1 cellular context compared by ENCODE assay signal in genomic region chr4:40307627-40308497, GRCh38.
TF ChIP-seq lines count a peak whose summit lies in the region.

No MANE protein-coding gene starts in this region.

TF ChIP-seq in GM12878, 131 proteins besides CTCF, POLR2A, EP300 and RAD21 (continued from another document and continues in another):
- TF ChIP-seq ZNF217 (IDR thresholded peaks at IDR 0.05) (peak; percentile 68; the same call in 1 of the 2 replicates), SKIL (IDR thresholded peaks at IDR 0.05; ENCODE audit: low read depth, poor library complexity, severe bottlenecking) (peak; percentile 66), MEF2B (IDR thresholded peaks at IDR 0.05; ENCODE audit: partially characterized antibody, poor library complexity, severe bottlenecking) (peak; percentile 72), GABPA (IDR thresholded peaks at IDR 0.05; ENCODE audit: low read depth) (no peak), MYB (IDR thresholded peaks at IDR 0.05; ENCODE audit: borderline replicate concordance, low read depth, low read length) (no peak), YBX1 (IDR thresholded peaks at IDR 0.05) (no peak), ZNF687 (IDR thresholded peaks at IDR 0.05) (peak; percentile 82), BCL11A (IDR thresholded peaks at IDR 0.05; ENCODE audit: low read depth, low read length) (peak; percentile 72), BMI1 (IDR thresholded peaks at IDR 0.05; ENCODE audit: borderline replicate concordance) (0 out of 2 replicates have a peak, but pooled peaks have one; percentile 10), USF1 (IDR thresholded peaks at IDR 0.05; ENCODE audit: borderline replicate concordance, extremely low read length, insufficient read depth, low read depth, low read length) (no peak), TARDBP (IDR thresholded peaks at IDR 0.05; ENCODE audit: borderline replicate concordance) (no peak), EGR1 (IDR thresholded peaks at IDR 0.05; ENCODE audit: borderline replicate concordance in 1 of 2, low read depth in 2 of 2, low read length in 2 of 2) (0 out of 3 replicates have a peak, but pooled peaks of 1 of the 2 experiments have one; percentile 24), IKZF2 (IDR thresholded peaks at IDR 0.05) (peak; percentile 91 to 94), FOXK2 (IDR thresholded peaks at IDR 0.05) (no peak), POLR2AphosphoS2 (IDR thresholded peaks at IDR 0.05; ENCODE audit: low read depth, low read length) (no peak), CEBPZ (IDR thresholded peaks at IDR 0.05; ENCODE audit: low read depth, low read length) (no peak), GATAD2B (conservative IDR thresholded peaks at IDR 0.05; ENCODE audit: low read depth) (peak; percentile 83; the same call in 1 of the 2 replicates), ZNF207 (IDR thresholded peaks at IDR 0.05; ENCODE audit: borderline replicate concordance) (0 out of 2 replicates have a peak, but pooled peaks have one; percentile 35), WRNIP1 (IDR thresholded peaks at IDR 0.05; ENCODE audit: borderline replicate concordance, low read depth, low read length) (peak; percentile 92; the same call in 1 of the 2 replicates), BHLHE40 (IDR thresholded peaks at IDR 0.05; ENCODE audit: borderline replicate concordance in 1 of 2, low read depth in 2 of 2, low read length in 1 of 2) (peak in 1 of 2 experiments; percentile 42; a peak in 2 of 4 replicates), ATF7 (IDR thresholded peaks at IDR 0.05; ENCODE audit: low read depth) (peak; percentile 96), MLLT1 (IDR thresholded peaks at IDR 0.05) (peak; percentile 77), HDAC2 (IDR thresholded peaks at IDR 0.05) (no peak), JUNB (IDR thresholded peaks at IDR 0.05) (0 out of 2 replicates have a peak, but pooled peaks have one; percentile 4), IKZF1 (conservative IDR thresholded peaks at IDR 0.05) (peak; percentile 93), SMARCA5 (IDR thresholded peaks at IDR 0.05) (no peak; the same call in 1 of the 2 replicates), PAX5 (IDR thresholded peaks at IDR 0.05; ENCODE audit: borderline replicate concordance, low read depth, low read length) (0 out of 2 replicates have a peak, but pooled peaks have one; percentile 51), MTA2 (IDR thresholded peaks at IDR 0.05; ENCODE audit: low read depth) (peak; percentile 84), DPF2 (IDR thresholded peaks at IDR 0.05) (peak; percentile 94), USF2 (IDR thresholded peaks at IDR 0.05; ENCODE audit: borderline replicate concordance, low read depth, low read length) (no peak), SMAD1 (IDR thresholded peaks at IDR 0.05; ENCODE audit: low read depth, partially characterized antibody) (peak; percentile 32), BACH1 (IDR thresholded peaks at IDR 0.05; ENCODE audit: borderline replicate concordance) (0 out of 2 replicates have a peak, but pooled peaks have one; percentile 7), ETV6 (conservative IDR thresholded peaks at IDR 0.05 in 1 of 2, IDR thresholded peaks at IDR 0.05 in 1 of 2; ENCODE audit: borderline replicate concordance in 1 of 2, low read depth in 1 of 2) (peak in 1 of 2 experiments; percentile 90; a peak in 2 of 4 replicates), NR2C1 (IDR thresholded peaks at IDR 0.05) (no peak), ZBTB4 (CRISPR knock-in tag; IDR thresholded peaks at IDR 0.05) (0 out of 2 replicates have a peak, but pooled peaks have one; percentile 20), SREBF1 (IDR thresholded peaks at IDR 0.05; ENCODE audit: low read length) (0 out of 2 replicates have a peak, but pooled peaks have one; percentile 34), TCF12 (IDR thresholded peaks at IDR 0.05; ENCODE audit: low read depth, low read length) (0 out of 2 replicates have a peak, but pooled peaks have one; percentile 9), NBN (IDR thresholded peaks at IDR 0.05) (peak; percentile 80), SPI1 (IDR thresholded peaks at IDR 0.05; ENCODE audit: borderline replicate concordance, insufficient read depth, low read depth, low read length) (peak; percentile 99)
- TF ChIP-seq, protein P1, sequence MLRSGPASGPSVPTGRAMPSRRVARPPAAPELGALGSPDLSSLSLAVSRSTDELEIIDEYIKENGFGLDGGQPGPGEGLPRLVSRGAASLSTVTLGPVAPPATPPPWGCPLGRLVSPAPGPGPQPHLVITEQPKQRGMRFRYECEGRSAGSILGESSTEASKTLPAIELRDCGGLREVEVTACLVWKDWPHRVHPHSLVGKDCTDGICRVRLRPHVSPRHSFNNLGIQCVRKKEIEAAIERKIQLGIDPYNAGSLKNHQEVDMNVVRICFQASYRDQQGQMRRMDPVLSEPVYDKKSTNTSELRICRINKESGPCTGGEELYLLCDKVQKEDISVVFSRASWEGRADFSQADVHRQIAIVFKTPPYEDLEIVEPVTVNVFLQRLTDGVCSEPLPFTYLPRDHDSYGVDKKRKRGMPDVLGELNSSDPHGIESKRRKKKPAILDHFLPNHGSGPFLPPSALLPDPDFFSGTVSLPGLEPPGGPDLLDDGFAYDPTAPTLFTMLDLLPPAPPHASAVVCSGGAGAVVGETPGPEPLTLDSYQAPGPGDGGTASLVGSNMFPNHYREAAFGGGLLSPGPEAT (IDR thresholded peaks at IDR 0.05; ENCODE audit: low read depth) = peak; percentile 65
- TF ChIP-seq, protein P2, sequence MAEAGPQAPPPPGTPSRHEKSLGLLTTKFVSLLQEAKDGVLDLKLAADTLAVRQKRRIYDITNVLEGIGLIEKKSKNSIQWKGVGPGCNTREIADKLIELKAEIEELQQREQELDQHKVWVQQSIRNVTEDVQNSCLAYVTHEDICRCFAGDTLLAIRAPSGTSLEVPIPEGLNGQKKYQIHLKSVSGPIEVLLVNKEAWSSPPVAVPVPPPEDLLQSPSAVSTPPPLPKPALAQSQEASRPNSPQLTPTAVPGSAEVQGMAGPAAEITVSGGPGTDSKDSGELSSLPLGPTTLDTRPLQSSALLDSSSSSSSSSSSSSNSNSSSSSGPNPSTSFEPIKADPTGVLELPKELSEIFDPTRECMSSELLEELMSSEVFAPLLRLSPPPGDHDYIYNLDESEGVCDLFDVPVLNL (IDR thresholded peaks at IDR 0.05; ENCODE audit: low read depth, low read length) = no peak
